ENCODE assay signal across 9 cellular contexts in the genomic region with DNA sequence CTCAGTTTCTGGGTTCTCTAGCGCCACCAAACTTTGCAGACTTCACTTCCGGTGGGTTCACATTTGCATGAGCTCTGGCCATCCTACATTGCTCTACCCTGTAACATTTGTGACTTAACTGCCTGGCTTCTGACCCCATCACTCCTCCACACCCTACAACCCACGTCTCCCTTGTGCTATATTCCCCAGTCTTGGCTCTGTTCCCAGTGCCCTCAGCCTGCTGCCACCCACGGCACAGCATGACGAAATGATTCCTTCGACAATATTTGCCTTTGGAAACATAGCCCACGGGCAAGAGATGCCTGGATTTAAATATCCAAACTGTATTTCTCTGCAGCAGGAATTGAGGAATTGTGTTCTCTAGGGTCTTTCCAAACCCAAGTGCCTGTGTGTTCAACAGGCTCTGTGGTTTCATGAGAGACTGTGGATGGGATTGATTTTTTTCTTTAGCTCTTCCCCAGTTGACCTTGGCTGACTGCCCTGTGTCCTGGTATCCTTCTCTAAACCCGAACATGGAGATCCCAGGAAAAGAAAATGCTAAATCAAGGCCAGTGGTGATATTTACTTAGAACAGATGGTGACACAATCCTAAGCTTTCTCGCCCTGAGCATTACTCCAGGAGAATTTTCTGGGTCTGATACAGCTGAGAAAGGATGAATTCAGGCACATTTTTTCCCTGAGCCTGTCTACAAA. TPM values are rescaled to one million over a fixed set of nuclear protein-coding genes. Genes with fewer than 3 reads are reported as not detected.
DNase-seq lines count a peak whose midpoint lies in the region; ATAC-seq and TF ChIP-seq lines count a peak whose summit lies in the region.
"Had no signal": no experiment of that assay in that cellular context is flagged by ENCODE, and none has a peak within 500 bp of the region (broad histone marks: within the 10 kb centered on the region; RNA-seq: fewer than 3 reads in every experiment).

No MANE protein-coding gene starts in this region.

- H4K20me1 ChIP-seq in neural progenitor cell (ENCODE audit: low read depth) = no peaks in the 10 kb centered on the region

- no peak overlapping the region for H3K9ac ChIP-seq in neural progenitor cell

- CTCF ChIA-PET in T-cell (lab: Charles Lee) = no interaction called here

- no peak overlapping the region for H3K27ac ChIP-seq in neural progenitor cell

- DNase-seq in DMS53 treated with DMSO at 0.1 percent for 48 hours (lab: John Stamatoyannopoulos, UW; ENCODE audit: unreplicated experiment) (peak; percentile 62), NCI-H1694 treated with DMSO at 0.1 percent for 48 hours (lab: John Stamatoyannopoulos, UW) (peak; percentile 32), astrocyte of the hippocampus (ENCODE audit: low read depth, low spot score) (peak; percentile 7), neural progenitor cell (ENCODE audit: low spot score) (no peak), retina (no peak), T-cell (no peak)

- no peaks in the 10 kb centered on the region for H3K79me2 ChIP-seq in neural progenitor cell (ENCODE audit: low read depth)

- H3K4me1 Mint-ChIP-seq in neural progenitor cell (peaks cover 12% of the 10 kb centered on the region), T-cell (no peaks in the 10 kb centered on the region)

- no peaks in the 10 kb centered on the region for H3K9me3 ChIP-seq in neural progenitor cell (ENCODE audit: low read depth)

- no peaks in the 10 kb centered on the region for H3K27me3 ChIP-seq in neural progenitor cell

- peak overlapping the region; percentile 1 for H2AFZ ChIP-seq in neural progenitor cell (replicated peaks)

- H3K4me1 ChIP-seq in neural progenitor cell = no peaks in the 10 kb centered on the region

- no peak overlapping the region for H3K4me3 ChIP-seq in neural progenitor cell

- peaks cover 6% of the 10 kb centered on the region for H3K27me3 Mint-ChIP-seq in neural progenitor cell (ENCODE audit: insufficient read depth, low read depth)
- peaks cover 0 to 1% of the 10 kb centered on the region in 2 donors for H3K27me3 Mint-ChIP-seq in T-cell
- H3K27me3 Mint-ChIP-seq: dendritic cell treated with granulocyte-macrophage colony-stimulating factor and Interleukin-4, amounts not matched to agents 40 ng/mL and 50 ng/mL, for 4 days had no signal

- H3K9me3 Mint-ChIP-seq in neural progenitor cell (peaks cover 2% of the 10 kb centered on the region), T-cell (peaks cover 0 to 3% (median 0%) of the 10 kb centered on the region in 3 donors)
- H3K9me3 Mint-ChIP-seq: dendritic cell treated with granulocyte-macrophage colony-stimulating factor and Interleukin-4, amounts not matched to agents 40 ng/mL and 50 ng/mL, for 4 days had no signal

- no peaks in the 10 kb centered on the region for H3F3A ChIP-seq in neural progenitor cell (ENCODE audit: low read depth)

- POLR2A ChIA-PET in T-cell (lab: Charles Lee) = no interaction called here

- H3K4me3 Mint-ChIP-seq in neural progenitor cell (no peak overlapping the region), T-cell (no peak overlapping the region)
- H3K4me3 Mint-ChIP-seq: dendritic cell treated with granulocyte-macrophage colony-stimulating factor and Interleukin-4, amounts not matched to agents 40 ng/mL and 50 ng/mL, for 4 days had no signal

- no peaks in the 10 kb centered on the region for H3K36me3 Mint-ChIP-seq in neural progenitor cell
- H3K36me3 Mint-ChIP-seq in T-cell = no peaks in the 10 kb centered on the region

- no peak for TF ChIP-seq CTCF in neural progenitor cell (IDR thresholded peaks at IDR 0.05)

- ATAC-seq in GM19324 (IDR thresholded peaks at IDR 0.05; ENCODE audit: low FRiP score, unreplicated experiment) (no peak), HG02938 (IDR thresholded peaks at IDR 0.05; ENCODE audit: unreplicated experiment) (no peak), T-cell (replicated peaks in 1 of 4) (no peak)

- H3K4me2 ChIP-seq in neural progenitor cell = no peak overlapping the region

- no peaks in the 10 kb centered on the region for H3K36me3 ChIP-seq in neural progenitor cell

- peak overlapping the region; percentile 46 for H3K27ac Mint-ChIP-seq in neural progenitor cell
- no peak overlapping the region for H3K27ac Mint-ChIP-seq in T-cell
- H3K27ac Mint-ChIP-seq: dendritic cell treated with granulocyte-macrophage colony-stimulating factor and Interleukin-4, amounts not matched to agents 40 ng/mL and 50 ng/mL, for 4 days had no signal

RNA-seq across cellular contexts. Expression of a gene that starts 44.4 kb away (rescaled TPM):
- 3.3 and 5.0 TPM in 2 replicates for total RNA-seq in neural progenitor cell (ENCODE audit: low replicate concordance)
- total RNA-seq in T-cell = not detected

Comparison
In these comparisons a context has a peak if more than half of its experiments do, and no peak if none do; other contexts are left out.
1. DNase-seq: peak in DMS53 treated with DMSO at 0.1 percent for 48 hours (single experiment), NCI-H1694 treated with DMSO at 0.1 percent for 48 hours (single experiment) and astrocyte of the hippocampus (single experiment); none in neural progenitor cell (single experiment), retina (single experiment) and T-cell (0 of 34).